ENCODE assay signal across 8 cellular contexts in the genomic region with DNA sequence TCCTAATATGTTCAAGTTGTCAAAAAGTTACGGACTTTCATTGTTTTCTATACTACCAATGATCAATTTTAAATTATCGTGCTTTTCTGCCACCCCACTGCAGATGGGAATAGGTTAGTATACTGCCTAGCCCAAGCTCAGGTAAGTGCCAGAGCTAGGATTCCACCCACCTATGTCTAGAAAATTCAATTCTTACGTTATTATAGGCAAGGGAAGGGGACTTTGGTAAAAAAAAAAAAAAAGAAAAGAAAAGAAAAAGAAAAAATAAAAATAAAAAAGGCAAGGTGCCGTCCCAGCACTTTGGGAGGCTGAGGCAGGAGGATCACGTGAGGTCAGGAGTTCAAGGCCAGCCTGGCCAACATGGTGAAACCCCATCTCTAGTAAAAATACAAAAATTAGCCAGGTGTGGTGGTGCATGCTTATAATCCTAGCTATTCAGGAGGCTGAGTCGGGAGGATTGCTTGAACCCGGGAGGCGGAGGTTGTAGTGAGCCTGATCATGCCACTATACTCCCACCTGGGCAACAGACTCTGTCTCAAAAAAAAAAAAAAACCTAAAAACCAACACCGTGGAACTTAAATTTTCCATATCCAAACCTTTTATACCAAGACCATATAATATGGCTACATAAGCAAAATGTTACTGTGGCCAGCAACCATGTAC. TPM values are rescaled to one million over a fixed set of nuclear protein-coding genes. Genes with fewer than 3 reads are reported as not detected.
DNase-seq lines count a peak whose midpoint lies in the region; ATAC-seq, FAIRE-seq and TF ChIP-seq lines count a peak whose summit lies in the region.

No MANE protein-coding gene starts in this region.

- peaks cover 26 to 31% of the 10 kb centered on the region in 2 experiments for H3K36me3 ChIP-seq in HCT116 (ENCODE audit: control insufficient read depth in 1 of 2, insufficient read depth in 2 of 2, low read length in 2 of 2)
- H3K36me3 ChIP-seq in small intestine (ENCODE audit: control insufficient read depth in 2 of 2, insufficient read depth in 2 of 2, low read length in 2 of 2) = peaks cover 6 to 10% of the 10 kb centered on the region in 2 donors

- peaks cover 26% of the 10 kb centered on the region for H4K20me1 ChIP-seq in HCT116 (ENCODE audit: insufficient read depth)

- H3K79me2 ChIP-seq in HCT116 (ENCODE audit: insufficient read depth, low read length) = peaks cover 37% of the 10 kb centered on the region

- no peaks in the 10 kb centered on the region for H3K9me3 ChIP-seq in HCT116 (ENCODE audit: control insufficient read depth in 1 of 2, insufficient read depth in 1 of 2, low read depth in 1 of 2, low read length in 2 of 2)
- H3K9me3 ChIP-seq in small intestine (ENCODE audit: control insufficient read depth, low read depth) = no peaks in the 10 kb centered on the region

- peaks cover 24% of the 10 kb centered on the region for H3K4me1 Mint-ChIP-seq in activated CD4-positive, alpha-beta memory T cell treated with anti-CD3 and anti-CD28 coated beads for 36 hours (ENCODE audit: low read depth)

- H3K27me3 ChIP-seq in HCT116 (ENCODE audit: insufficient read depth, low read length) (no peaks in the 10 kb centered on the region), foreskin keratinocyte (no peaks in the 10 kb centered on the region), small intestine (ENCODE audit: control insufficient read depth in 2 of 2, insufficient read depth in 2 of 2, low read length in 2 of 2) (no peaks in the 10 kb centered on the region)

- peaks cover 9 to 20% of the 10 kb centered on the region in 2 experiments for H3K4me1 ChIP-seq in HCT116 (ENCODE audit: control insufficient read depth in 1 of 2, insufficient read depth in 2 of 2, low read length in 2 of 2)
- peaks cover 10% of the 10 kb centered on the region for H3K4me1 ChIP-seq in foreskin keratinocyte
- peaks cover 2 to 5% of the 10 kb centered on the region in 2 donors for H3K4me1 ChIP-seq in small intestine (ENCODE audit: control insufficient read depth in 2 of 2, insufficient read depth in 1 of 2, low read depth in 1 of 2, low read length in 1 of 2)

- intact Hi-C loops in HCT116 (cut with micrococcal nuclease) = no loop called here
- intact Hi-C loops in activated CD4-positive, alpha-beta memory T cell treated with anti-CD3 and anti-CD28 coated beads for 36 hours (cut with micrococcal nuclease) = loop anchor here (2.0 to 10.0 kb wide), 2 partner anchors 684 to 1096 kb away; partner anchors contain the start of genes MYNN and PHC3

- peak overlapping the region; percentile 97 for H3K4me3 Mint-ChIP-seq in activated CD4-positive, alpha-beta memory T cell treated with anti-CD3 and anti-CD28 coated beads for 36 hours

- CTCF ChIA-PET in HCT116 (lab: Charles Lee) = no interaction called here
- CTCF ChIA-PET in activated CD4-positive, alpha-beta memory T cell treated with anti-CD3 and anti-CD28 coated beads for 36 hours (lab: Charles Lee) = interaction anchor here (0.6 to 1.0 kb wide), 4 partner anchors 175 to 1093 kb away, joined by 3 to 4 read pairs (median 3); no protein-coding TSS in a partner anchor

- H3K4me3 ChIP-seq in HCT116 (replicated peaks in 1 of 2; ENCODE audit: low read depth in 1 of 2, low read length in 2 of 2) (peak overlapping the region; percentile 75 to 79), small intestine (ENCODE audit: low read depth in 1 of 2, low read length in 2 of 2) (peak overlapping the region; percentile 73 to 87)

- TF ChIP-seq RAD21 in HCT116 (IDR thresholded peaks at IDR 0.05; ENCODE audit: low read depth) = no peak

- no peak overlapping the region for H2AFZ ChIP-seq in HCT116 (ENCODE audit: low read depth, low read length, poor library complexity, severe bottlenecking)

- no peak for FAIRE-seq in small intestine (lab: Jason Lieb, UNC)

- DNase-seq in HCT116 (ENCODE audit: low read depth, low spot score) (no peak), foreskin keratinocyte (no peak), small intestine (no peak), Kasumi-1 (lab: John Stamatoyannopoulos, UW) (no peak), DMS53 (lab: John Stamatoyannopoulos, UW) (no peak), SK-N-DZ (ENCODE audit: low spot score) (no peak)
- peak; percentile 19 for DNase-seq in activated CD4-positive, alpha-beta memory T cell treated with anti-CD3 and anti-CD28 coated beads for 36 hours

- peak overlapping the region; percentile 84 for H3K27ac ChIP-seq in HCT116 (ENCODE audit: low read depth, low read length)
- peak overlapping the region; percentile 83 for H3K27ac ChIP-seq in foreskin keratinocyte
- no peak overlapping the region for H3K27ac ChIP-seq in small intestine (ENCODE audit: low read depth in 1 of 2, low read length in 1 of 2)

- no peaks in the 10 kb centered on the region for H3K9me3 Mint-ChIP-seq in activated CD4-positive, alpha-beta memory T cell treated with anti-CD3 and anti-CD28 coated beads for 36 hours

- no peaks in the 10 kb centered on the region for H3K27me3 Mint-ChIP-seq in activated CD4-positive, alpha-beta memory T cell treated with anti-CD3 and anti-CD28 coated beads for 36 hours

- peaks cover 37% of the 10 kb centered on the region for H3K36me3 Mint-ChIP-seq in activated CD4-positive, alpha-beta memory T cell treated with anti-CD3 and anti-CD28 coated beads for 36 hours

- TF ChIP-seq CTCF in HCT116 (IDR thresholded peaks at IDR 0.05 in 2 of 3, conservative IDR thresholded peaks at IDR 0.05 in 1 of 3; ENCODE audit: borderline replicate concordance in 1 of 3, insufficient read depth in 1 of 3, low read depth in 2 of 3, low read length in 2 of 3) (no peak), foreskin keratinocyte (conservative IDR thresholded peaks at IDR 0.05) (no peak)

- peak overlapping the region; percentile 98 for H3K27ac Mint-ChIP-seq in activated CD4-positive, alpha-beta memory T cell treated with anti-CD3 and anti-CD28 coated beads for 36 hours

- 34 to 45% (median 41%) methylated on average over 9 of the region's 9 CpGs for WGBS in small intestine, 3 donors

- peak overlapping the region; percentile 90 for H3K4me2 ChIP-seq in HCT116 (ENCODE audit: low read length)

- POLR2A ChIA-PET in HCT116 (lab: Charles Lee) = interaction anchor here (1.1 to 1.5 kb wide), 3 partner anchors 31 to 1099 kb away, joined by 3 to 4 read pairs (median 4); partner anchors contain the start of gene ACTRT3
- POLR2A ChIA-PET in activated CD4-positive, alpha-beta memory T cell treated with anti-CD3 and anti-CD28 coated beads for 36 hours (lab: Charles Lee) = interaction anchor here (0.7 to 2.5 kb wide), 7 partner anchors 11 to 511 kb away, joined by 3 to 25 read pairs (median 4); partner anchors contain the start of genes EIF5A2 and SKIL

- ATAC-seq in HCT116 (no peak), foreskin keratinocyte (no peak), HG03097 (IDR thresholded peaks at IDR 0.05; ENCODE audit: low FRiP score, unreplicated experiment) (no peak)

- H3K9ac ChIP-seq in HCT116 (ENCODE audit: low read length) = peak overlapping the region; percentile 84

- RAD21 ChIA-PET in HCT116 (lab: Charles Lee; ENCODE audit: low non-redundant PET in 1 of 2, low total read pairs in 2 of 2, uncharacterized antibody in 2 of 2, unreplicated experiment in 2 of 2) = interaction anchor here in 1 of 2 experiments (0.7 kb wide), 1 partner anchor 26 kb away, joined by 3 read pairs; no protein-coding TSS in a partner anchor

- BruUV-seq in HCT116 (replicated peaks; lab: Mats Ljungman, UMichigan) = no TSS peak

- no peaks in the 10 kb centered on the region for H3K9me2 ChIP-seq in HCT116 (ENCODE audit: insufficient read depth)

- TF ChIP-seq POLR2A in HCT116 (IDR thresholded peaks at IDR 0.05; ENCODE audit: borderline replicate concordance, extremely low read depth, insufficient read depth, insufficient read length) = no peak

TF ChIP-seq in HCT116, 20 proteins besides CTCF, POLR2A, EP300 and RAD21:
- TF ChIP-seq SIN3A (IDR thresholded peaks at IDR 0.05; ENCODE audit: low read depth) = 0 out of 2 replicates have a peak, but pooled peaks have one; percentile 19
- TF ChIP-seq POLR2AphosphoS5 (IDR thresholded peaks at IDR 0.05; ENCODE audit: low read depth, low read length) = peak; percentile 45; the same call in 1 of the 2 replicates
- no peak for TF ChIP-seq ZBTB33 (IDR thresholded peaks at IDR 0.05; ENCODE audit: extremely low read depth, insufficient replicate concordance, low read length)
TF ChIP-seq in HCT116: peak in this region for 2.

RNA-seq across cellular contexts. Expression of gene RPL22L1, which starts 1.3 kb away (rescaled TPM):
- 492 TPM for total RNA-seq in HCT116 (2021; ENCODE audit: unreplicated experiment)
- polyA plus RNA-seq in HCT116 (2012) = 150 and 215 TPM in 2 replicates
- total RNA-seq in activated CD4-positive, alpha-beta memory T cell treated with anti-CD3 and anti-CD28 coated beads for 36 hours = 100 to 1,000 TPM; 379 to 382 TPM
- 290 and 331 TPM in 2 replicates for total RNA-seq in foreskin keratinocyte
- polyA plus RNA-seq in foreskin keratinocyte = 508 and 570 TPM in 2 replicates
- 100 to 1,000 TPM in 1 of 3 donors, 10 to 100 TPM in 2; 53.9 to 183 (median 72.7) TPM for polyA plus RNA-seq in small intestine
- polyA plus RNA-seq in SK-N-DZ (2014; cell fraction: cytosol; rRNA removed) = 288 and 306 TPM in 2 replicates
- polyA plus RNA-seq in SK-N-DZ (2014; cell fraction: nucleus; rRNA removed) = 316 and 423 TPM in 2 replicates

RNA-seq across cellular contexts. Expression of gene EIF5A2, which starts 39.7 kb away (rescaled TPM):
- total RNA-seq in HCT116 (2021; ENCODE audit: unreplicated experiment) = 19.4 TPM
- 9.3 and 10.5 TPM in 2 replicates for polyA plus RNA-seq in HCT116 (2012)
- 1 to 10 TPM; 5.7 to 8.7 TPM for total RNA-seq in activated CD4-positive, alpha-beta memory T cell treated with anti-CD3 and anti-CD28 coated beads for 36 hours
- 8.5 and 9.7 TPM in 2 replicates for total RNA-seq in foreskin keratinocyte
- 3.5 and 3.9 TPM in 2 replicates for polyA plus RNA-seq in foreskin keratinocyte
- polyA plus RNA-seq in small intestine = 1 to 10 TPM in 2 of 3 donors, under 1 TPM in 1; 0.54 to 2.2 (median 1.9) TPM
- 2.9 and 5.5 TPM in 2 replicates for polyA plus RNA-seq in SK-N-DZ (2014; cell fraction: cytosol; rRNA removed)
- 1.6 and 5.9 TPM in 2 replicates for polyA plus RNA-seq in SK-N-DZ (2014; cell fraction: nucleus; rRNA removed)

Comparison
In these comparisons a context has a peak if more than half of its experiments do, and no peak if none do; other contexts are left out.
1. H3K27ac ChIP-seq: peak in HCT116 (single experiment) and foreskin keratinocyte (single experiment); none in small intestine (0 of 2).